Comparison of ENCODE assay signal across 4 cellular contexts in genomic region chr10:125889432-125889831, GRCh38. TPM values are rescaled to one million over a fixed set of nuclear protein-coding genes. Genes with fewer than 3 reads are reported as not detected.
"Had no signal": no experiment of that assay in that cellular context is flagged by ENCODE, and none has a peak within 500 bp of the region (broad histone marks: within the 10 kb centered on the region; RNA-seq: fewer than 3 reads in every experiment).

No MANE protein-coding gene starts in this region.

RNA-seq across cellular contexts. Expression of gene FANK1, which starts 6.9 kb away (rescaled TPM):
- total RNA-seq: skeletal muscle tissue, thoracic aorta had no signal
- polyA plus RNA-seq: immature natural killer cell; naive thymus-derived CD4-positive, alpha-beta T cell had no signal
